9 cellular contexts compared by ENCODE assay signal in the genomic region with DNA sequence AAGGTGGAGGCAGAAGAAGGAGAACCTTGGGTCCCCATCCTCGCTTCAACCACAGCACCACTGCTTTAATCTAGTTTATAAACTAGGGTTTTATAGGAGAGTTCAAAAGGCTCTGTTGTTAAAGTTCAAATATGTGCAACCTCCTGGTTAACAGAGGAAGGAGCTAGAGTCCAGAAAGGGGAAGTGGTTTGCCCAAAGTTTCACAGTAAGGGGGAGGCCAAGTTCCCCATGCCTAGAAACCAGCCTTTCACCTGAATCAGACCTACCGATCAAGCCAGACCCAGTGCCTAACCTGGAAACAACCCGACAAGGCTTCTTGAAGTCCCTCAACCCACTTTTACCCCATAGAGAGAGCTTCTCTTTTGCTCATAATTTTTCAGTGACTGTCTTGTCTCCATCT.
DNase-seq lines count a peak whose midpoint lies in the region; ATAC-seq, FAIRE-seq and TF ChIP-seq lines count a peak whose summit lies in the region.
"Had no signal": no experiment of that assay in that cellular context is flagged by ENCODE, and none has a peak within 500 bp of the region (broad histone marks: within the 10 kb centered on the region; RNA-seq: fewer than 3 reads in every experiment).

No MANE protein-coding gene starts in this region.

- no peak for TF ChIP-seq EP300 in suprapubic skin (IDR thresholded peaks at IDR 0.05)

- DNase-seq in GM19239 (ENCODE audit: insufficient read length, low spot score) (peak; percentile 48), MV-4-11 (lab: John Stamatoyannopoulos, UW) (peak; percentile 86), spleen (no peak), suprapubic skin (ENCODE audit: low spot score in 2 of 2) (no peak), aorta (no peak), amniotic stem cell (lab: John Stamatoyannopoulos, UW) (no peak)
- DNase-seq: foreskin fibroblast, NCI-H187 had no signal

- WGBS in spleen, 5 donors: 19 to 42% (median 36%) methylated on average over 3 of the region's 3 CpGs
- whole genome bisulfite sequencing in suprapubic skin: 85% methylated on average over 3 of the region's 3 CpGs
- WGBS in aorta, 2 donors: 93 to 95% methylated on average over 3 of the region's 3 CpGs

- H3K9me3 ChIP-seq in spleen: no peaks in the 10 kb centered on the region
- H3K9me3 ChIP-seq in suprapubic skin: no peaks in the 10 kb centered on the region
- H3K9me3 ChIP-seq in aorta (ENCODE audit: control insufficient read depth, low read length): no peaks in the 10 kb centered on the region

- TF ChIP-seq CTCF in spleen (IDR thresholded peaks at IDR 0.05 in 8 of 11, conservative IDR thresholded peaks at IDR 0.05 in 3 of 11) (no peak), suprapubic skin (IDR thresholded peaks at IDR 0.05) (no peak)

- ATAC-seq in HG02885 (IDR thresholded peaks at IDR 0.05; ENCODE audit: poor library complexity, unreplicated experiment) (peak; percentile 94), aorta (ENCODE audit: low FRiP score) (no peak)

- intact Hi-C loops in spleen (cut with DNase I; ENCODE audit: low total_unique reads) (no loop called here), aorta (cut with DNase I) (no loop called here)

- H3K36me3 ChIP-seq in spleen: no peaks in the 10 kb centered on the region
- no peaks in the 10 kb centered on the region for H3K36me3 ChIP-seq in suprapubic skin
- H3K36me3 ChIP-seq in aorta (ENCODE audit: control insufficient read depth in 1 of 2, insufficient read depth in 2 of 2, low read length in 1 of 2): no peaks in the 10 kb centered on the region

- H3K4me1 ChIP-seq in spleen: peaks cover 23 to 70% (median 64%) of the 10 kb centered on the region in 6 donors
- peaks cover 44% of the 10 kb centered on the region for H3K4me1 ChIP-seq in suprapubic skin
- H3K4me1 ChIP-seq in aorta (ENCODE audit: control insufficient read depth in 1 of 2, insufficient read depth in 2 of 2, low read length in 2 of 2): peaks cover 2% of the 10 kb centered on the region in 2 donors

- H3K4me3 ChIP-seq in spleen: no peak overlapping the region
- H3K4me3 ChIP-seq in suprapubic skin: no peak overlapping the region
- no peak overlapping the region for H3K4me3 ChIP-seq in aorta (ENCODE audit: low read length in 2 of 2)

- H3K27me3 ChIP-seq in spleen (replicated peaks in 1 of 7) (peaks cover 0 to 17% (median 0%) of the 10 kb centered on the region in 7 donors), suprapubic skin (no peaks in the 10 kb centered on the region), aorta (ENCODE audit: control insufficient read depth in 1 of 2, insufficient read depth in 2 of 2, low read length in 1 of 2) (no peaks in the 10 kb centered on the region)

- H3K27ac ChIP-seq in spleen (peak overlapping the region in 7 of 8 donors; percentile 24 to 74 (median 58)), suprapubic skin (no peak overlapping the region), aorta (ENCODE audit: low read depth in 1 of 2, low read length in 2 of 2) (no peak overlapping the region)

- FAIRE-seq in GM19239 (lab: Jason Lieb, UNC): peak; percentile 79

- TF ChIP-seq POLR2A in spleen (IDR thresholded peaks at IDR 0.05): no peak
- no peak for TF ChIP-seq POLR2A in suprapubic skin (IDR thresholded peaks at IDR 0.05)

Comparison
In these comparisons a context has a peak if more than half of its experiments do, and no peak if none do; other contexts are left out.
1. DNase-seq: peak in GM19239 (single experiment) and MV-4-11 (single experiment); none in spleen (single experiment), suprapubic skin (0 of 2), aorta (0 of 2) and amniotic stem cell (single experiment).
2. H3K27ac ChIP-seq: peak in spleen (7 of 8); none in suprapubic skin (single experiment) and aorta (0 of 2).